Comparison of ENCODE assay signal across 26 cellular contexts in genomic region chrX:152450076-152450475, GRCh38. TPM values are rescaled to one million over a fixed set of nuclear protein-coding genes. Genes with fewer than 3 reads are reported as not detected.
"Had no signal": no experiment of that assay in that cellular context is flagged by ENCODE, and none has a peak within 500 bp of the region (broad histone marks: within the 10 kb centered on the region; RNA-seq: fewer than 3 reads in every experiment).

No MANE protein-coding gene starts in this region.

- H3K27me3 Mint-ChIP-seq: activated CD4-positive, alpha-beta T cell treated with anti-CD3 and anti-CD28 coated beads, Interleukin-2, amount 10 ng/mL, durations not matched to agents 24 days and 14 days; activated naive CD8-positive, alpha-beta T cell treated with anti-CD3 and anti-CD28 coated beads, Interleukin-2, amount 10 ng/mL, durations not matched to agents 7 days and 5 days; effector memory CD8-positive, alpha-beta T cell; memory B cell had no signal

- H3K4me1 ChIP-seq: breast epithelium, heart left ventricle, left lung, right atrium auricular region, uterus had no signal

- DNase-seq: activated CD4-positive, alpha-beta T cell treated with anti-CD3 and anti-CD28 coated beads, Interleukin-2, amount 10 ng/mL, durations not matched to agents 24 days and 14 days; activated CD4-positive, CD25-positive, alpha-beta regulatory T cell; activated CD8-positive, alpha-beta T cell treated with anti-CD3 and anti-CD28 coated beads, Interleukin-2, amount 10 ng/mL, durations not matched to agents 7 days and 5 days; activated naive CD8-positive, alpha-beta T cell treated with anti-CD3 and anti-CD28 coated beads, Interleukin-2, amount 10 ng/mL, durations not matched to agents 7 days and 5 days; cerebellar nuclear complex; effector memory CD8-positive, alpha-beta T cell; heart left ventricle; left lung; naive thymus-derived CD8-positive, alpha-beta T cell; stimulated activated CD4-positive, alpha-beta T cell treated with anti-CD3 and anti-CD28 coated beads, Interleukin-15, amount 100 ng/mL, for 24 hours; stimulated activated CD4-positive, alpha-beta T cell treated with anti-CD3 and anti-CD28 coated beads, Interleukin-4, amount 100 ng/mL, for 1 hour; stimulated activated naive CD4-positive, alpha-beta T cell; tibial artery; uterus had no signal

- ATAC-seq: activated CD8-positive, alpha-beta T cell treated with anti-CD3 and anti-CD28 coated beads, Interleukin-2, amount 10 ng/mL, durations not matched to agents 7 days and 5 days; effector memory CD8-positive, alpha-beta T cell; heart left ventricle; left lung; naive thymus-derived CD8-positive, alpha-beta T cell had no signal

- H3K4me3 ChIP-seq: breast epithelium, heart left ventricle, left lung, right atrium auricular region, tibial artery, uterus had no signal

- H3K36me3 ChIP-seq: breast epithelium, heart left ventricle, left lung, right atrium auricular region, tibial artery, uterus had no signal

- H3K4me1 Mint-ChIP-seq: activated CD4-positive, alpha-beta T cell treated with anti-CD3 and anti-CD28 coated beads, Interleukin-2, amount 10 ng/mL, durations not matched to agents 24 days and 14 days; activated naive CD8-positive, alpha-beta T cell treated with anti-CD3 and anti-CD28 coated beads, Interleukin-2, amount 10 ng/mL, durations not matched to agents 7 days and 5 days; memory B cell had no signal

- H3K9me3 ChIP-seq: heart left ventricle, left lung, right atrium auricular region, tibial artery, uterus had no signal

- H3K27me3 ChIP-seq: left lung, right atrium auricular region, tibial artery had no signal

- H3K4me3 Mint-ChIP-seq: activated CD4-positive, alpha-beta T cell treated with anti-CD3 and anti-CD28 coated beads, Interleukin-2, amount 10 ng/mL, durations not matched to agents 24 days and 14 days; activated CD8-positive, alpha-beta T cell treated with anti-CD3 and anti-CD28 coated beads, Interleukin-2, amount 10 ng/mL, durations not matched to agents 7 days and 5 days; activated naive CD8-positive, alpha-beta T cell treated with anti-CD3 and anti-CD28 coated beads, Interleukin-2, amount 10 ng/mL, durations not matched to agents 7 days and 5 days; activated T-helper 1 cell treated with anti-CD3 and anti-CD28 coated beads, Interleukin-12 subunit alpha, Interleukin-12 subunit beta, Interleukin-2, Interleukin-4 antibody, amounts not matched to agents 30 ng/mL and 10 ng/mL and 1 ng/mL, durations not matched to agents 14 hours and 24 hours and 36 hours; effector memory CD8-positive, alpha-beta T cell; memory B cell had no signal

- H3K27ac Mint-ChIP-seq: activated CD4-positive, alpha-beta T cell treated with anti-CD3 and anti-CD28 coated beads, Interleukin-2, amount 10 ng/mL, durations not matched to agents 24 days and 14 days; activated CD8-positive, alpha-beta T cell treated with anti-CD3 and anti-CD28 coated beads, Interleukin-2, amount 10 ng/mL, durations not matched to agents 7 days and 5 days; activated naive CD8-positive, alpha-beta T cell treated with anti-CD3 and anti-CD28 coated beads, Interleukin-2, amount 10 ng/mL, durations not matched to agents 7 days and 5 days; activated T-helper 1 cell treated with anti-CD3 and anti-CD28 coated beads, Interleukin-12 subunit alpha, Interleukin-12 subunit beta, Interleukin-2, Interleukin-4 antibody, amounts not matched to agents 30 ng/mL and 10 ng/mL and 1 ng/mL, durations not matched to agents 14 hours and 24 hours and 36 hours; effector memory CD8-positive, alpha-beta T cell; memory B cell; naive thymus-derived CD8-positive, alpha-beta T cell; progenitor cell of endocrine pancreas had no signal

- H3K36me3 Mint-ChIP-seq: activated naive CD8-positive, alpha-beta T cell treated with anti-CD3 and anti-CD28 coated beads, Interleukin-2, amount 10 ng/mL, durations not matched to agents 7 days and 5 days; memory B cell had no signal

- H3K9me3 Mint-ChIP-seq: activated CD4-positive, alpha-beta T cell treated with anti-CD3 and anti-CD28 coated beads, Interleukin-2, amount 10 ng/mL, durations not matched to agents 24 days and 14 days; activated T-helper 1 cell treated with anti-CD3 and anti-CD28 coated beads, Interleukin-12 subunit alpha, Interleukin-12 subunit beta, Interleukin-2, Interleukin-4 antibody, amounts not matched to agents 30 ng/mL and 10 ng/mL and 1 ng/mL, durations not matched to agents 14 hours and 24 hours and 36 hours had no signal

- H3K27ac ChIP-seq: breast epithelium, epithelial cell of prostate, heart left ventricle, left lung, right atrium auricular region, tibial artery, uterus had no signal

RNA-seq across cellular contexts. Expression of gene GABRA3, which starts 1.0 kb away (rescaled TPM):
- total RNA-seq: activated CD4-positive, alpha-beta T cell treated with anti-CD3 and anti-CD28 coated beads, Interleukin-2, amount 10 ng/mL, durations not matched to agents 24 days and 14 days; activated CD8-positive, alpha-beta T cell treated with anti-CD3 and anti-CD28 coated beads, Interleukin-2, amount 10 ng/mL, durations not matched to agents 7 days and 5 days; activated naive CD8-positive, alpha-beta T cell treated with anti-CD3 and anti-CD28 coated beads, Interleukin-2, amount 10 ng/mL, durations not matched to agents 7 days and 5 days; activated T-helper 1 cell treated with anti-CD3 and anti-CD28 coated beads, Interleukin-12 subunit alpha, Interleukin-12 subunit beta, Interleukin-2, Interleukin-4 antibody, amounts not matched to agents 30 ng/mL and 10 ng/mL and 1 ng/mL, durations not matched to agents 14 hours and 24 hours and 36 hours; breast epithelium; fibroblast of lung; heart left ventricle; kidney; left lung; mucosa of gallbladder; naive thymus-derived CD8-positive, alpha-beta T cell; omental fat pad; progenitor cell of endocrine pancreas; right atrium auricular region; subcutaneous adipose tissue; T-helper 2 cell treated with Interferon-gamma antibody and Interleukin-4, amounts not matched to agents 100 ng/mL and 5 ng/mL, for 36 hours had no signal
- polyA plus RNA-seq: fibroblast of lung; heart left ventricle; naive thymus-derived CD8-positive, alpha-beta T cell had no signal
